In the genomic region with DNA sequence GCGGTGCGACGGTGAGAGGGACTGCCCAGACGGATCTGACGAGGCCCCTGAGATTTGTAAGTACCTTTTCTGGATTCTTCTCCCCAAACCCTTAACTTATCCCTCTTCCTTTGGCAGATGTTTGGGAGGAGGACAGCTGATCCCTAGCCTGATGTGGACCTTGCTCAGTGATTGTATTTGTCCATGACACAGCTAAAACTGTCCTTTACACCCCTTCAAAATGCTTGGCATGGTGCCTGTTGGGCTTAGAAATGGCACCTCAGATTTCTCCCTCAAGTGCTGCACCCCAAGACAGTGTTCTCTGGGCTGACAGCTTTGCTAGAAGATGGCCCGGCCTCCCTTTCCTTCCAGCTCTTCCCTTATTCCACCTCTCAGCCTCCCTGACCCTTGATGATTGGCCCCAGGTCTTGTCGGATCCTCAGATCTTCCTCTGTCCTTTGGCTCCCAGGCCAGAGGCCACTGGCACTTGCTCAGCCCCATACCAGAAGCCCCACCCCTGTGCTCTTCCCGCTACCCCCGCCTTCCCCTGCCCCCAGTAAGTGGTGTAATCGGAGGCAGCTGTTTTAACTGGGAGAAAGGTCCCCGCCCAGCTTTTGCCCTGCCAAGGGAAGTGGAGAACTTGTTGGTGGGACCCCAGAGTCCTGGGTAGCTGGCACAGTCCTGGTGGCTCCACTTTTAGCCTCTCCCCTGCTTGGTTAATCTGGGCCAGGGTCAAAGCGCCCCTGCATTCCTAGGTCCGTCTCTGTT, we compare ENCODE assay signal across 14 cellular contexts. TPM values are rescaled to one million over a fixed set of nuclear protein-coding genes. Genes with fewer than 3 reads are reported as not detected.
DNase-seq lines count a peak whose midpoint lies in the region; ATAC-seq, FAIRE-seq and TF ChIP-seq lines count a peak whose summit lies in the region.
"Had no signal": no experiment of that assay in that cellular context is flagged by ENCODE, and none has a peak within 500 bp of the region (broad histone marks: within the 10 kb centered on the region; RNA-seq: fewer than 3 reads in every experiment).

No MANE protein-coding gene starts in this region.

- H3K9me3 ChIP-seq in small intestine (ENCODE audit: control insufficient read depth, low read depth), result no peaks in the 10 kb centered on the region

- H3K36me3 ChIP-seq in small intestine (ENCODE audit: control insufficient read depth in 2 of 2, insufficient read depth in 2 of 2, low read length in 2 of 2), result peaks cover 2 to 4% of the 10 kb centered on the region in 2 donors

- DNase-seq in HT-29 (ENCODE audit: low spot score), result peak; percentile 28
- DNase-seq in left colon, result peak; percentile 74 to 86
- peak; percentile 91 for DNase-seq in small intestine
- DNase-seq in NCI-H748 treated with DMSO at 0.1 percent for 48 hours (lab: John Stamatoyannopoulos, UW), result no peak
- no peak for DNase-seq in hepatic stellate cell (ENCODE audit: low spot score)
- DNase-seq: activated T-cell treated with anti-CD3 and anti-CD28 coated beads, Interleukin-2, amount 50 U/mL, for 48 hours; effector CD8-positive, alpha-beta T cell; NCI-H345; stimulated activated CD4-positive, alpha-beta T cell treated with anti-CD3 and anti-CD28 coated beads, Interleukin-1b, Interleukin-23, amount 100 ng/mL, for 48 hours had no signal

- H3K27ac Mint-ChIP-seq in brain, result peak overlapping the region in 3 of 5 experiments; percentile 3 to 91 (median 72)

- H3K4me1 Mint-ChIP-seq in brain, result peaks cover 68% of the 10 kb centered on the region

- TF ChIP-seq CTCF in brain (conservative IDR thresholded peaks at IDR 0.05), result no peak

- peak overlapping the region; percentile 53 to 72 for H3K27ac ChIP-seq in small intestine (ENCODE audit: low read depth in 1 of 2, low read length in 1 of 2)

- ATAC-seq in left colon (peak; percentile 93), GM18873 (IDR thresholded peaks at IDR 0.05; ENCODE audit: low FRiP score, unreplicated experiment) (no peak), GM18867 (IDR thresholded peaks at IDR 0.05; ENCODE audit: unreplicated experiment) (no peak)

- no peaks in the 10 kb centered on the region for H3K27me3 ChIP-seq in small intestine (ENCODE audit: control insufficient read depth in 2 of 2, insufficient read depth in 2 of 2, low read length in 2 of 2)

- WGBS in small intestine, 3 donors, result 23 to 45% (median 36%) methylated on average over 13 of the region's 13 CpGs

- intact Hi-C loops in left colon (cut with DNase I, micrococcal nuclease), result no loop called here

- H3K36me3 Mint-ChIP-seq in brain, result peaks cover 48% of the 10 kb centered on the region

- no peak overlapping the region for H3K4me3 ChIP-seq in small intestine (ENCODE audit: low read depth in 1 of 2, low read length in 2 of 2)

- H3K27me3 Mint-ChIP-seq in brain, result no peaks in the 10 kb centered on the region

- peaks cover 9 to 12% of the 10 kb centered on the region in 2 donors for H3K4me1 ChIP-seq in small intestine (ENCODE audit: control insufficient read depth in 2 of 2, insufficient read depth in 1 of 2, low read depth in 1 of 2, low read length in 1 of 2)

- no peaks in the 10 kb centered on the region for H3K9me3 Mint-ChIP-seq in brain

- peak overlapping the region in 1 of 5 experiments; percentile 26 for H3K4me3 Mint-ChIP-seq in brain

- FAIRE-seq in small intestine (lab: Jason Lieb, UNC), result no peak

RNA-seq across cellular contexts. Expression of a gene that starts 8.7 kb away (rescaled TPM):
- not detected in 2 replicates for total RNA-seq in HT-29 (2014; rRNA removed; shearing (Covaris generic))
- not detected for polyA plus RNA-seq in brain (ENCODE audit: insufficient read depth, low read depth, low replicate concordance)
- not detected for total RNA-seq in left colon
- polyA plus RNA-seq in small intestine, result under 1 TPM in 1 of 3 donors, not detected in 2; 0.15 TPM
- total RNA-seq: Daoy, lung microvascular endothelial cell had no signal

RNA-seq across cellular contexts. Expression of a gene that starts 10.4 kb away (rescaled TPM):
- 22.8 and 25.2 TPM in 2 replicates for total RNA-seq in HT-29 (2014; rRNA removed; shearing (Covaris generic))
- 56.5 TPM for polyA plus RNA-seq in brain (ENCODE audit: insufficient read depth, low read depth, low replicate concordance)
- 100 to 1,000 TPM; 117 to 119 TPM for total RNA-seq in left colon
- polyA plus RNA-seq in small intestine, result 10 to 100 TPM; 24.3 to 47.5 (median 35.8) TPM

RNA-seq across cellular contexts. Expression of a gene that starts 27.5 kb away (rescaled TPM):
- 114 and 125 TPM in 2 replicates for total RNA-seq in HT-29 (2014; rRNA removed; shearing (Covaris generic))
- 8.8 TPM for polyA plus RNA-seq in brain (ENCODE audit: insufficient read depth, low read depth, low replicate concordance)
- total RNA-seq in left colon, result 100 to 1,000 TPM; 182 to 214 TPM
- polyA plus RNA-seq in small intestine, result 100 to 1,000 TPM; 129 to 842 (median 558) TPM

RNA-seq across cellular contexts. Expression of a gene that starts 49.8 kb away (rescaled TPM):
- total RNA-seq in HT-29 (2014; rRNA removed; shearing (Covaris generic)), result 17.8 and 19.3 TPM in 2 replicates
- polyA plus RNA-seq in brain (ENCODE audit: insufficient read depth, low read depth, low replicate concordance) (12.0 TPM), small intestine (10 to 100 TPM; 11.4 to 21.2 (median 14.9) TPM)
- 1 to 10 TPM; 2.3 to 8.9 TPM for total RNA-seq in left colon

Comparison
In these comparisons a context has a peak if more than half of its experiments do, and no peak if none do; other contexts are left out.
1. DNase-seq: peak in HT-29 (single experiment), left colon (2 of 2) and small intestine (single experiment); none in NCI-H748 treated with DMSO at 0.1 percent for 48 hours (single experiment) and hepatic stellate cell (single experiment).